ENCODE assay signal across 15 cellular contexts in the genomic region with DNA sequence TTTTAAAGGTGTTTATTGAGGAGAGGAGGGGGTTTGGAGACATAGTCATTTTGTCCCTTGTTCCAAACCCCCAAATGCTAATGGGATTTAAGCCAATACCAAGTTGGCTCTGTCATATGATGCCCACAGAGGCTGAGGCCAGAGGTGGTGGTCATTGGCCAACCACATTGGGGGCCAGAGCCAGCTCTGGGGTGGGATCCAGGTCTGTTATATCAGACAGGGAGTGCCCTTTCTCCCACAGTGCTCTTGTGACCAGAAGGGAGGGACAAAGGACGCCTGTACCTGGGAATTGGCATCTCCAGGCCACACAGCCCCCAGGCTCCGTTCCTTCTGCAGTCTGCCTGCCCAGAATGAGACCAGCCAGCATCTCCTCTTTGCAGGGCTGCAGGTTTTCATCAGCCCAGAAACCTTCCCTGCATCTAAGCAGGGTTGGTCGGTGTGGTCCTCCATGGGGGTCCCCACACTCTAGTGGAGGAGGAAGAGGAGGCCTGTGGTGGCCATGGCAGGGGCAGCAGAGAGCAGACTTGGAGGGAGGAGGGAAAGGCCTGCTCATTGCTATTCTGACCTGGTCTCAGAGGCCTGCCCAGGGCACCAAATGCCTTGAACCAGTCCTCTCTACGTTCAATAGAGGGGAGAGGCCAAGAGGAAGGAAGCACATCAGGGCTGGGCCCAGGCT. TPM values are rescaled to one million over a fixed set of nuclear protein-coding genes. Genes with fewer than 3 reads are reported as not detected.
DNase-seq lines count a peak whose midpoint lies in the region; ATAC-seq and TF ChIP-seq lines count a peak whose summit lies in the region.
"Had no signal": no experiment of that assay in that cellular context is flagged by ENCODE, and none has a peak within 500 bp of the region (broad histone marks: within the 10 kb centered on the region; RNA-seq: fewer than 3 reads in every experiment).

No MANE protein-coding gene starts in this region.

- TF ChIP-seq EP300 in sigmoid colon (IDR thresholded peaks at IDR 0.05), result no peak

- H3K36me3 Mint-ChIP-seq in brain (peaks cover 45% of the 10 kb centered on the region), mesothelial cell of epicardium (no peaks in the 10 kb centered on the region)
- H3K36me3 Mint-ChIP-seq: CD4-positive, CD25-positive, alpha-beta regulatory T cell had no signal

- TF ChIP-seq POLR2A in sigmoid colon (IDR thresholded peaks at IDR 0.05), result no peak

- H3K36me3 ChIP-seq in right atrium auricular region (no peaks in the 10 kb centered on the region), sigmoid colon (no peaks in the 10 kb centered on the region)
- H3K36me3 ChIP-seq: BLaER1, HAP-1 had no signal

- H3K4me3 Mint-ChIP-seq in brain, result no peak overlapping the region
- no peak overlapping the region for H3K4me3 Mint-ChIP-seq in mesothelial cell of epicardium
- H3K4me3 Mint-ChIP-seq: CD4-positive, CD25-positive, alpha-beta regulatory T cell had no signal

- intact Hi-C loops in Right ventricle myocardium inferior (cut with DNase I), result no loop called here
- intact Hi-C loops in sigmoid colon (cut with DNase I), result no loop called here

- H3K27ac Mint-ChIP-seq in brain (peak overlapping the region in 3 of 5 experiments; percentile 3 to 82 (median 33)), mesothelial cell of epicardium (no peak overlapping the region)
- H3K27ac Mint-ChIP-seq: CD4-positive, CD25-positive, alpha-beta regulatory T cell had no signal

- no peak overlapping the region for H3K27ac ChIP-seq in right atrium auricular region
- H3K27ac ChIP-seq in layer of hippocampus (ENCODE audit: low read depth, low read length), result peak overlapping the region; percentile 36
- peak overlapping the region; percentile 14 to 56 (median 39) for H3K27ac ChIP-seq in sigmoid colon
- H3K27ac ChIP-seq: BLaER1 had no signal

- TF ChIP-seq CTCF in right atrium auricular region (IDR thresholded peaks at IDR 0.05), result no peak
- no peak for TF ChIP-seq CTCF in brain (conservative IDR thresholded peaks at IDR 0.05)
- TF ChIP-seq CTCF in sigmoid colon (IDR thresholded peaks at IDR 0.05), result no peak
- TF ChIP-seq CTCF in mesothelial cell of epicardium (IDR thresholded peaks at IDR 0.05; ENCODE audit: unreplicated experiment), result no peak

- DNase-seq in Right ventricle myocardium inferior (ENCODE audit: missing footprints), result peak; percentile 33
- no peak for DNase-seq in right atrium auricular region (ENCODE audit: low spot score)
- peak; percentile 50 for DNase-seq in sigmoid colon
- DNase-seq in mesothelial cell of epicardium (ENCODE audit: low spot score in 2 of 2, unreplicated experiment in 2 of 2), result no peak
- no peak for DNase-seq in NCI-H2196 treated with DMSO at 0.1 percent for 48 hours (lab: John Stamatoyannopoulos, UW; ENCODE audit: unreplicated experiment)
- no peak for DNase-seq in superior temporal gyrus (ENCODE audit: extremely low spot score)
- DNase-seq: 8988T; AML-193; CD4-positive, CD25-positive, alpha-beta regulatory T cell; DMS53; GF-D8 had no signal

- WGBS in sigmoid colon, 2 donors, result 59 to 62% methylated on average over 4 of the region's 4 CpGs

- H3K27me3 Mint-ChIP-seq in brain (no peaks in the 10 kb centered on the region), mesothelial cell of epicardium (ENCODE audit: low read depth) (peaks cover 38% of the 10 kb centered on the region)

- ATAC-seq in Right ventricle myocardium inferior, result no peak

- H3K9me3 ChIP-seq in right atrium auricular region (no peaks in the 10 kb centered on the region), sigmoid colon (no peaks in the 10 kb centered on the region)
- H3K9me3 ChIP-seq: BLaER1, HAP-1 had no signal

- peaks cover 0 to 3% of the 10 kb centered on the region in 2 donors for H3K4me1 ChIP-seq in right atrium auricular region
- H3K4me1 ChIP-seq in sigmoid colon, result no peaks in the 10 kb centered on the region
- H3K4me1 ChIP-seq: BLaER1, HAP-1 had no signal

- H3K27me3 ChIP-seq in right atrium auricular region (no peaks in the 10 kb centered on the region), layer of hippocampus (ENCODE audit: control insufficient read depth, insufficient read depth, low read length) (no peaks in the 10 kb centered on the region), sigmoid colon (no peaks in the 10 kb centered on the region)
- H3K27me3 ChIP-seq: BLaER1 had no signal

- peaks cover 65% of the 10 kb centered on the region for H3K4me1 Mint-ChIP-seq in brain
- no peaks in the 10 kb centered on the region for H3K4me1 Mint-ChIP-seq in mesothelial cell of epicardium
- H3K4me1 Mint-ChIP-seq: CD4-positive, CD25-positive, alpha-beta regulatory T cell had no signal

- H3K9me3 Mint-ChIP-seq in brain (no peaks in the 10 kb centered on the region), mesothelial cell of epicardium (no peaks in the 10 kb centered on the region)
- H3K9me3 Mint-ChIP-seq: CD4-positive, CD25-positive, alpha-beta regulatory T cell had no signal

- H3K4me3 ChIP-seq in right atrium auricular region, result no peak overlapping the region
- no peak overlapping the region for H3K4me3 ChIP-seq in sigmoid colon
- H3K4me3 ChIP-seq: BLaER1, HAP-1 had no signal

RNA-seq across cellular contexts. Expression of gene ADCYAP1R1, which starts 17.9 kb away (rescaled TPM):
- total RNA-seq in Right ventricle myocardium inferior (5.8 TPM), right atrium auricular region (1 to 10 TPM in 1 of 2 donors, under 1 TPM in 1; 0.86 to 3.1 TPM), sigmoid colon (10 to 100 TPM; 17.6 to 35.7 (median 21.4) TPM), mesothelial cell of epicardium (0.18 to 0.38 TPM (median 0.36 TPM) in 3 replicates)
- polyA plus RNA-seq in brain (ENCODE audit: insufficient read depth, low read depth, low replicate concordance) (16.3 TPM), sigmoid colon (1 to 10 TPM in 1 of 3 donors, under 1 TPM in 1, not detected in 1; 0.60 to 2.1 TPM)
- total RNA-seq: CD4-positive, CD25-positive, alpha-beta regulatory T cell had no signal
- polyA plus RNA-seq: CD4-positive, CD25-positive, alpha-beta regulatory T cell had no signal

Comparison
In these comparisons a context has a peak if more than half of its experiments do, and no peak if none do; other contexts are left out.
1. DNase-seq: peak in Right ventricle myocardium inferior (single experiment) and sigmoid colon (single experiment); none in right atrium auricular region (single experiment), mesothelial cell of epicardium (0 of 2), NCI-H2196 treated with DMSO at 0.1 percent for 48 hours (single experiment) and superior temporal gyrus (single experiment).
2. H3K27ac ChIP-seq: peak in layer of hippocampus (single experiment) and sigmoid colon (4 of 4); none in right atrium auricular region (0 of 2).